8 cellular contexts compared by ENCODE assay signal in genomic region chr13:76879211-76879875, GRCh38. TPM values are rescaled to one million over a fixed set of nuclear protein-coding genes. Genes with fewer than 3 reads are reported as not detected.
DNase-seq lines count a peak whose midpoint lies in the region; ATAC-seq and TF ChIP-seq lines count a peak whose summit lies in the region.

No MANE protein-coding gene starts in this region.

- H3K4me3 ChIP-seq in epithelial cell of esophagus (ENCODE audit: low read length) (no peak overlapping the region), tibial artery (no peak overlapping the region)

- peaks cover 0 to 10% (median 3%) of the 10 kb centered on the region in 4 donors for H3K4me1 ChIP-seq in tibial artery

- H3K36me3 ChIP-seq in tibial artery: no peaks in the 10 kb centered on the region

- intact Hi-C loops in tibial artery (cut with DNase I; ENCODE audit: low total_unique reads): no loop called here

- no peak for TF ChIP-seq CTCF in epithelial cell of esophagus (IDR thresholded peaks at IDR 0.05; ENCODE audit: insufficient read depth, low read depth, low read length, missing control alignments)
- no peak for TF ChIP-seq CTCF in omental fat pad (IDR thresholded peaks at IDR 0.05)
- no peak for TF ChIP-seq CTCF in tibial artery (IDR thresholded peaks at IDR 0.05)

- H3K9me3 ChIP-seq in tibial artery: no peaks in the 10 kb centered on the region

- in situ Hi-C loops in KBM-7 (cut with MboI; ENCODE audit: low pct_unique_long_range_greater_than_20kb, low sequenced_read_pairs): no loop called here

- DNase-seq in C1 segment of cervical spinal cord (lab: John Stamatoyannopoulos, UW) (peak in 9 of 14 donors; percentile 7 to 60 (median 38)), KBM-7 (peak; percentile 93), epithelial cell of esophagus (ENCODE audit: low read depth) (peak; percentile 86), omental fat pad (ENCODE audit: low spot score) (no peak), tibial artery (peak; percentile 84 to 90), SW480 (ENCODE audit: low spot score) (no peak)
- peak; percentile 62 to 68 for DNase-seq in activated CD4-positive, alpha-beta T cell treated with anti-CD3 and anti-CD28 coated beads, Interleukin-2, amount 50 U/mL, for 4 hours

- ATAC-seq in GM21423 (IDR thresholded peaks at IDR 0.05; ENCODE audit: unreplicated experiment) (peak; percentile 95), omental fat pad (ENCODE audit: low FRiP score) (peak; percentile 96)

- H3K27ac ChIP-seq in tibial artery: peak overlapping the region; percentile 53 to 63

- no peaks in the 10 kb centered on the region for H3K27me3 ChIP-seq in tibial artery

RNA-seq across cellular contexts. Expression of gene KCTD12, which starts 6.9 kb away (rescaled TPM):
- 100 to 1,000 TPM in 1 of 4 donors, 10 to 100 TPM in 3; 64.0 to 214 (median 96.2) TPM for total RNA-seq in omental fat pad

Comparison
In these comparisons a context has a peak if more than half of its experiments do, and no peak if none do; other contexts are left out.
1. DNase-seq: peak in C1 segment of cervical spinal cord (9 of 14), KBM-7 (single experiment), activated CD4-positive, alpha-beta T cell treated with anti-CD3 and anti-CD28 coated beads, Interleukin-2, amount 50 U/mL, for 4 hours (2 of 2), epithelial cell of esophagus (single experiment) and tibial artery (2 of 2); none in omental fat pad (single experiment) and SW480 (single experiment).